1 cellular context compared by ENCODE assay signal in the genomic region with DNA sequence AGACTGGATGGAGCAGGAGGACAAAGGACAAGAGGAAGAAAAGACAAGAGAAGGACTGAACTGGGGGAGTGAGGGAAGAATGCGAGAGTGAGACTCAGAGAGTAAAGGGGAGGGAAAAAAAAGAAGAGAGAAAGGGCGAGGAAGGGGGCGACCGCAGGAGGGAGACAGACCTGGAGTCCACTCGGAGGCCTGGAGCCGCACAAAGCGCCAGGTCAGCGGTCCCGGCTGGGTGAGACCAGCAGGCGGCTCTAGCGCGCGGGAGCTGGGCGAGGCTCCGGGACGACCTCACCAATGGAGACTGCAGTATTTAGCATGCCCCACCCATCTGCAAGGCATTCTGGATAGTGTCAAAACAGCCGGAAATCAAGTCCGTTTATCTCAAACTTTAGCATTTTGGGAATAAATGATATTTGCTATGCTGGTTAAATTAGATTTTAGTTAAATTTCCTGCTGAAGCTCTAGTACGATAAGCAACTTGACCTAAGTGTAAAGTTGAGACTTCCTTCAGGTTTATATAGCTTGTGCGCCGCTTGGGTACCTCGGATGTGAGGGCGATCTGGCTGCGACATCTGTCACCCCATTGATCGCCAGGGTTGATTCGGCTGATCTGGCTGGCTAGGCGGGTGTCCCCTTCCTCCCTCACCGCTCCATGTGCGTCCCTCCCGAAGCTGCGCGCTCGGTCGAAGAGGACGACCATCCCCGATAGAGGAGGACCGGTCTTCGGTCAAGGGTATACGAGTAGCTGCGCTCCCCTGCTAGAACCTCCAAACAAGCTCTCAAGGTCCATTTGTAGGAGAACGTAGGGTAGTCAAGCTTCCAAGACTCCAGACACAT.
A peak's percentile ranks its signal among the peaks of the same experiment; 100 is the strongest.
TF ChIP-seq lines count a peak whose summit lies in the region.
"Not testable (repeated sequence)": the region's sequence is repeated elsewhere in the genome, so short reads cannot be mapped to it uniquely, and the experiment has no call there.

A gene with protein sequence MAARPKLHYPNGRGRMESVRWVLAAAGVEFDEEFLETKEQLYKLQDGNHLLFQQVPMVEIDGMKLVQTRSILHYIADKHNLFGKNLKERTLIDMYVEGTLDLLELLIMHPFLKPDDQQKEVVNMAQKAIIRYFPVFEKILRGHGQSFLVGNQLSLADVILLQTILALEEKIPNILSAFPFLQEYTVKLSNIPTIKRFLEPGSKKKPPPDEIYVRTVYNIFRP (minus strand): TSS at position 206 of the 834 bp plus-strand sequence. CDS start 1,041 bp downstream, outside the sequence.

TF ChIP-seq in HepG2, 621 proteins besides CTCF, POLR2A, EP300 and RAD21 (continued from another document and continues in another):
- TF ChIP-seq, protein P1, sequence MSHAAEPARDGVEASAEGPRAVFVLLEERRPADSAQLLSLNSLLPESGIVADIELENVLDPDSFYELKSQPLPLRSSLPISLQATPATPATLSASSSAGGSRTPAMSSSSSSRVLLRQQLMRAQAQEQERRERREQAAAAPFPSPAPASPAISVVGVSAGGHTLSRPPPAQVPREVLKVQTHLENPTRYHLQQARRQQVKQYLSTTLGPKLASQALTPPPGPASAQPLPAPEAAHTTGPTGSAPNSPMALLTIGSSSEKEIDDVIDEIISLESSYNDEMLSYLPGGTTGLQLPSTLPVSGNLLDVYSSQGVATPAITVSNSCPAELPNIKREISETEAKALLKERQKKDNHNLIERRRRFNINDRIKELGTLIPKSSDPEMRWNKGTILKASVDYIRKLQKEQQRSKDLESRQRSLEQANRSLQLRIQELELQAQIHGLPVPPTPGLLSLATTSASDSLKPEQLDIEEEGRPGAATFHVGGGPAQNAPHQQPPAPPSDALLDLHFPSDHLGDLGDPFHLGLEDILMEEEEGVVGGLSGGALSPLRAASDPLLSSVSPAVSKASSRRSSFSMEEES (CRISPR knock-in tag; IDR thresholded peaks at IDR 0.05) = peak; percentile 42; the same call in 1 of the 2 replicates
- TF ChIP-seq ESRRA (CRISPR knock-in tag; IDR thresholded peaks at IDR 0.05; ENCODE audit: low read depth) = 0 out of 2 replicates have a peak, but pooled peaks have one; percentile 51
- peak; percentile 99 for TF ChIP-seq RBM39 (IDR thresholded peaks at IDR 0.05; ENCODE audit: low read depth, low read length, poor library complexity, severe bottlenecking)
- peak; percentile 95 for TF ChIP-seq ZBTB10 (CRISPR knock-in tag; IDR thresholded peaks at IDR 0.05; ENCODE audit: borderline replicate concordance)
- peak; percentile 74 for TF ChIP-seq SAP130 (CRISPR knock-in tag; IDR thresholded peaks at IDR 0.05; ENCODE audit: low read depth)
- TF ChIP-seq, protein P2, sequence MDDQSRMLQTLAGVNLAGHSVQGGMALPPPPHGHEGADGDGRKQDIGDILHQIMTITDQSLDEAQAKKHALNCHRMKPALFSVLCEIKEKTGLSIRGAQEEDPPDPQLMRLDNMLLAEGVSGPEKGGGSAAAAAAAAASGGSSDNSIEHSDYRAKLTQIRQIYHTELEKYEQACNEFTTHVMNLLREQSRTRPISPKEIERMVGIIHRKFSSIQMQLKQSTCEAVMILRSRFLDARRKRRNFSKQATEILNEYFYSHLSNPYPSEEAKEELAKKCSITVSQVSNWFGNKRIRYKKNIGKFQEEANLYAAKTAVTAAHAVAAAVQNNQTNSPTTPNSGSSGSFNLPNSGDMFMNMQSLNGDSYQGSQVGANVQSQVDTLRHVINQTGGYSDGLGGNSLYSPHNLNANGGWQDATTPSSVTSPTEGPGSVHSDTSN (CRISPR knock-in tag; IDR thresholded peaks at IDR 0.05; ENCODE audit: borderline replicate concordance) = peak; percentile 23; the same call in 1 of the 2 replicates
- peak; percentile 78; the same call in 1 of the 2 replicates for TF ChIP-seq TFDP1 (CRISPR knock-in tag; IDR thresholded peaks at IDR 0.05; ENCODE audit: borderline replicate concordance)
- peak; percentile 73 for TF ChIP-seq NKX3-1 (CRISPR knock-in tag; IDR thresholded peaks at IDR 0.05)
- peak; percentile 96 for TF ChIP-seq SP4 (CRISPR knock-in tag; IDR thresholded peaks at IDR 0.05)
- peak; percentile 39; the same call in 1 of the 2 replicates for TF ChIP-seq DNMT1 (CRISPR knock-in tag; IDR thresholded peaks at IDR 0.05)
- not testable (repeated sequence) for TF ChIP-seq SOX6 (IDR thresholded peaks at IDR 0.05)
- peak; percentile 81 for TF ChIP-seq SOX6 (CRISPR knock-in tag; IDR thresholded peaks at IDR 0.05)
- TF ChIP-seq ETV5 (CRISPR knock-in tag; IDR thresholded peaks at IDR 0.05; ENCODE audit: borderline replicate concordance) = 0 out of 2 replicates have a peak, but pooled peaks have one; percentile 22
- TF ChIP-seq ZNF431 (CRISPR knock-in tag; IDR thresholded peaks at IDR 0.05; ENCODE audit: borderline replicate concordance, low read depth) = peak; percentile 77; the same call in 1 of the 2 replicates
- peak; percentile 60; the same call in 1 of the 2 replicates for TF ChIP-seq YEATS2 (CRISPR knock-in tag; IDR thresholded peaks at IDR 0.05; ENCODE audit: borderline replicate concordance)
- TF ChIP-seq SOX13 (IDR thresholded peaks at IDR 0.05) = 0 out of 2 replicates have a peak, but pooled peaks have one; percentile 32
- peak; percentile 62 to 96; a peak in 3 of 4 replicates for TF ChIP-seq SOX13 (CRISPR knock-in tag; conservative IDR thresholded peaks at IDR 0.05 in 1 of 2, IDR thresholded peaks at IDR 0.05 in 1 of 2)
- TF ChIP-seq HINFP (CRISPR knock-in tag; IDR thresholded peaks at IDR 0.05; ENCODE audit: low read depth) = peak; percentile 59
- TF ChIP-seq DNMT3B (CRISPR knock-in tag; conservative IDR thresholded peaks at IDR 0.05) = 0 out of 2 replicates have a peak, but pooled peaks have one; percentile 37
- peak; percentile 15; the same call in 1 of the 2 replicates for TF ChIP-seq PCBP1 (IDR thresholded peaks at IDR 0.05; ENCODE audit: borderline replicate concordance, low read depth, low read length)
- peak; percentile 57 for TF ChIP-seq ZNF781 (CRISPR knock-in tag; IDR thresholded peaks at IDR 0.05; ENCODE audit: borderline replicate concordance, not compliant biosample characterization)
- TF ChIP-seq NCOA2 (CRISPR knock-in tag; IDR thresholded peaks at IDR 0.05) = peak; percentile 65
- TF ChIP-seq TBX2 (CRISPR knock-in tag; IDR thresholded peaks at IDR 0.05; ENCODE audit: borderline replicate concordance) = peak; percentile 49; the same call in 1 of the 2 replicates
- TF ChIP-seq RBFOX2 (IDR thresholded peaks at IDR 0.05; ENCODE audit: low read depth, low read length) = peak; percentile 80
- TF ChIP-seq, protein P3, sequence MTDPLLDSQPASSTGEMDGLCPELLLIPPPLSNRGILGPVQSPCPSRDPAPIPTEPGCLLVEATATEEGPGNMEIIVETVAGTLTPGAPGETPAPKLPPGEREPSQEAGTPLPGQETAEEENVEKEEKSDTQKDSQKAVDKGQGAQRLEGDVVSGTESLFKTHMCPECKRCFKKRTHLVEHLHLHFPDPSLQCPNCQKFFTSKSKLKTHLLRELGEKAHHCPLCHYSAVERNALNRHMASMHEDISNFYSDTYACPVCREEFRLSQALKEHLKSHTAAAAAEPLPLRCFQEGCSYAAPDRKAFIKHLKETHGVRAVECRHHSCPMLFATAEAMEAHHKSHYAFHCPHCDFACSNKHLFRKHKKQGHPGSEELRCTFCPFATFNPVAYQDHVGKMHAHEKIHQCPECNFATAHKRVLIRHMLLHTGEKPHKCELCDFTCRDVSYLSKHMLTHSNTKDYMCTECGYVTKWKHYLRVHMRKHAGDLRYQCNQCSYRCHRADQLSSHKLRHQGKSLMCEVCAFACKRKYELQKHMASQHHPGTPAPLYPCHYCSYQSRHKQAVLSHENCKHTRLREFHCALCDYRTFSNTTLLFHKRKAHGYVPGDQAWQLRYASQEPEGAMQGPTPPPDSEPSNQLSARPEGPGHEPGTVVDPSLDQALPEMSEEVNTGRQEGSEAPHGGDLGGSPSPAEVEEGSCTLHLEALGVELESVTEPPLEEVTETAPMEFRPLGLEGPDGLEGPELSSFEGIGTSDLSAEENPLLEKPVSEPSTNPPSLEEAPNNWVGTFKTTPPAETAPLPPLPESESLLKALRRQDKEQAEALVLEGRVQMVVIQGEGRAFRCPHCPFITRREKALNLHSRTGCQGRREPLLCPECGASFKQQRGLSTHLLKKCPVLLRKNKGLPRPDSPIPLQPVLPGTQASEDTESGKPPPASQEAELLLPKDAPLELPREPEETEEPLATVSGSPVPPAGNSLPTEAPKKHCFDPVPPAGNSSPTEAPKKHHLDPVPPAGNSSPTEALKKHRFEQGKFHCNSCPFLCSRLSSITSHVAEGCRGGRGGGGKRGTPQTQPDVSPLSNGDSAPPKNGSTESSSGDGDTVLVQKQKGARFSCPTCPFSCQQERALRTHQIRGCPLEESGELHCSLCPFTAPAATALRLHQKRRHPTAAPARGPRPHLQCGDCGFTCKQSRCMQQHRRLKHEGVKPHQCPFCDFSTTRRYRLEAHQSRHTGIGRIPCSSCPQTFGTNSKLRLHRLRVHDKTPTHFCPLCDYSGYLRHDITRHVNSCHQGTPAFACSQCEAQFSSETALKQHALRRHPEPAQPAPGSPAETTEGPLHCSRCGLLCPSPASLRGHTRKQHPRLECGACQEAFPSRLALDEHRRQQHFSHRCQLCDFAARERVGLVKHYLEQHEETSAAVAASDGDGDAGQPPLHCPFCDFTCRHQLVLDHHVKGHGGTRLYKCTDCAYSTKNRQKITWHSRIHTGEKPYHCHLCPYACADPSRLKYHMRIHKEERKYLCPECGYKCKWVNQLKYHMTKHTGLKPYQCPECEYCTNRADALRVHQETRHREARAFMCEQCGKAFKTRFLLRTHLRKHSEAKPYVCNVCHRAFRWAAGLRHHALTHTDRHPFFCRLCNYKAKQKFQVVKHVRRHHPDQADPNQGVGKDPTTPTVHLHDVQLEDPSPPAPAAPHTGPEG (CRISPR knock-in tag; IDR thresholded peaks at IDR 0.05) = peak; percentile 79
- 0 out of 2 replicates have a peak, but pooled peaks have one; percentile 52 for TF ChIP-seq NFAT5 (CRISPR knock-in tag; IDR thresholded peaks at IDR 0.05)
- TF ChIP-seq ZNF124 (CRISPR knock-in tag; IDR thresholded peaks at IDR 0.05) = peak; percentile 68
